14 cellular contexts compared by ENCODE assay signal in genomic region chr3:65996605-65997004, GRCh38. TPM values are rescaled to one million over a fixed set of nuclear protein-coding genes. Genes with fewer than 3 reads are reported as not detected.
A peak's percentile ranks its signal among the peaks of the same experiment; 100 is the strongest.
DNase-seq lines count a peak whose midpoint lies in the region; TF ChIP-seq lines count a peak whose summit lies in the region.
"Had no signal": no experiment of that assay in that cellular context is flagged by ENCODE, and none has a peak within 500 bp of the region (broad histone marks: within the 10 kb centered on the region; RNA-seq: fewer than 3 reads in every experiment).

No MANE protein-coding gene starts in this region.

- TF ChIP-seq CTCF in cardiac fibroblast (IDR thresholded peaks at IDR 0.05; ENCODE audit: low read depth, low read length) (no peak), foreskin fibroblast (IDR thresholded peaks at IDR 0.05; ENCODE audit: low read depth, low read length) (no peak)

- DNase-seq in NCI-H2196 (lab: John Stamatoyannopoulos, UW; ENCODE audit: unreplicated experiment), result peak; percentile 1
- DNase-seq in NCI-H2196 treated with DMSO at 0.1 percent for 48 hours (lab: John Stamatoyannopoulos, UW; ENCODE audit: unreplicated experiment), result no peak
- DNase-seq in cardiac fibroblast (ENCODE audit: low read depth in 2 of 2), result peak; percentile 15 to 70
- peak; percentile 82 for DNase-seq in kidney tubule cell (ENCODE audit: low spot score)
- peak; percentile 44 for DNase-seq in ureter (ENCODE audit: low spot score)
- DNase-seq in OCI-M2 (lab: John Stamatoyannopoulos, UW; ENCODE audit: unreplicated experiment), result no peak
- DNase-seq in SKM-1 treated with dmso at 0.1 percent for 144 hours (lab: John Stamatoyannopoulos, UW; ENCODE audit: unreplicated experiment), result no peak
- no peak for DNase-seq in foreskin fibroblast
- DNase-seq: activated B cell treated with CpG ODN at 0.5 μM for 24 hours; activated T-cell treated with anti-CD3 and anti-CD28 coated beads, Interleukin-2, amount 50 U/mL, for 4 hours; hypothalamus; NCI-H1092 treated with DMSO at 0.1 percent for 48 hours; NCI-H526; SIG-M5 had no signal

- H3K4me3 ChIP-seq in cardiac fibroblast (replicated peaks in 1 of 2; ENCODE audit: low read depth in 2 of 2, low read length in 2 of 2) (no peak overlapping the region), foreskin fibroblast (ENCODE audit: low read depth in 1 of 2, low read length in 2 of 2) (no peak overlapping the region)

RNA-seq across cellular contexts. Expression of gene MAGI1, which starts 42.1 kb away (rescaled TPM):
- 45.5 TPM for total RNA-seq in ureter
- total RNA-seq: activated B cell treated with CpG ODN at 0.5 μM for 24 hours had no signal

Comparison
In these comparisons a context has a peak if more than half of its experiments do, and no peak if none do; other contexts are left out.
1. DNase-seq: peak in NCI-H2196 (single experiment), cardiac fibroblast (2 of 2), kidney tubule cell (single experiment) and ureter (single experiment); none in NCI-H2196 treated with DMSO at 0.1 percent for 48 hours (single experiment), OCI-M2 (single experiment), SKM-1 treated with dmso at 0.1 percent for 144 hours (single experiment) and foreskin fibroblast (0 of 2).